In genomic region chr4:152678841-152679240, GRCh38 we compare ENCODE assay signal across 9 cellular contexts. TPM values are rescaled to one million over a fixed set of nuclear protein-coding genes. Genes with fewer than 3 reads are reported as not detected.
DNase-seq lines count a peak whose midpoint lies in the region; ATAC-seq, FAIRE-seq and TF ChIP-seq lines count a peak whose summit lies in the region.
"Had no signal": no experiment of that assay in that cellular context is flagged by ENCODE, and none has a peak within 500 bp of the region (broad histone marks: within the 10 kb centered on the region; RNA-seq: fewer than 3 reads in every experiment).

No MANE protein-coding gene starts in this region.

- no peaks in the 10 kb centered on the region for H3K9me3 ChIP-seq in DOHH2 (ENCODE audit: control insufficient read depth, insufficient read depth, low read length)
- H3K9me3 ChIP-seq in Loucy (ENCODE audit: insufficient read depth, low read depth, low read length): no peaks in the 10 kb centered on the region
- H3K9me3 ChIP-seq in astrocyte (ENCODE audit: insufficient read depth, low read depth, low read length): no peaks in the 10 kb centered on the region
- no peaks in the 10 kb centered on the region for H3K9me3 ChIP-seq in mucosa of descending colon

- H3K27ac Mint-ChIP-seq in astrocyte (ENCODE audit: unreplicated experiment): no peak overlapping the region

- H3K4me3 ChIP-seq in DOHH2 (ENCODE audit: low read length) (peak overlapping the region; percentile 77), Loucy (ENCODE audit: low read length, poor library complexity, severe bottlenecking) (peak overlapping the region; percentile 86), astrocyte (ENCODE audit: insufficient read depth, low read depth, low read length) (peak overlapping the region; percentile 64), mucosa of descending colon (no peak overlapping the region)

- no peaks in the 10 kb centered on the region for H3K36me3 Mint-ChIP-seq in astrocyte (ENCODE audit: low read depth, unreplicated experiment)

- H3K9ac ChIP-seq in Loucy (ENCODE audit: low read depth, low read length, poor library complexity, severe bottlenecking) (peak overlapping the region; percentile 87), astrocyte (ENCODE audit: low read length) (peak overlapping the region; percentile 84)

- H3K36me3 ChIP-seq in DOHH2 (ENCODE audit: control insufficient read depth, low read length) (no peaks in the 10 kb centered on the region), Loucy (ENCODE audit: insufficient read depth, low read length) (no peaks in the 10 kb centered on the region), astrocyte (ENCODE audit: insufficient read depth, low read length) (no peaks in the 10 kb centered on the region), mucosa of descending colon (ENCODE audit: low read depth) (no peaks in the 10 kb centered on the region)

- no peak for FAIRE-seq in astrocyte (lab: Jason Lieb, UNC)
- FAIRE-seq: urothelium cell line had no signal

- H2AFZ ChIP-seq in Loucy (ENCODE audit: low read length) (peak overlapping the region; percentile 95; the same call in 1 of the 2 replicates), astrocyte (ENCODE audit: low read depth, low read length) (no peak overlapping the region)

- intact Hi-C loops in mucosa of descending colon (cut with DNase I, micrococcal nuclease): no loop called here

- H3K4me1 ChIP-seq in DOHH2 (ENCODE audit: control insufficient read depth, low read length) (peaks cover 58% of the 10 kb centered on the region), Loucy (ENCODE audit: insufficient read depth, low read length, poor library complexity, severe bottlenecking) (peaks cover 59% of the 10 kb centered on the region), astrocyte (ENCODE audit: insufficient read depth, low read length) (peaks cover 22% of the 10 kb centered on the region), mucosa of descending colon (ENCODE audit: low read depth) (peaks cover 11% of the 10 kb centered on the region)

- peaks cover 23% of the 10 kb centered on the region for H3K4me1 Mint-ChIP-seq in astrocyte (ENCODE audit: low read depth, unreplicated experiment)

- peak overlapping the region; percentile 79 for H3K4me2 ChIP-seq in DOHH2 (ENCODE audit: low read length)
- H3K4me2 ChIP-seq in Loucy (ENCODE audit: low read depth, low read length, poor library complexity, severe bottlenecking): peak overlapping the region; percentile 99
- H3K4me2 ChIP-seq in astrocyte (ENCODE audit: low read length): peak overlapping the region; percentile 90

- H4K20me1 ChIP-seq in DOHH2 (ENCODE audit: control insufficient read depth, insufficient read depth, low read depth, low read length) (no peaks in the 10 kb centered on the region), Loucy (ENCODE audit: insufficient read depth, low read length, poor library complexity, severe bottlenecking) (no peaks in the 10 kb centered on the region), astrocyte (ENCODE audit: insufficient read depth, low read length) (no peaks in the 10 kb centered on the region)

- H3K79me2 ChIP-seq in DOHH2 (ENCODE audit: control insufficient read depth, low read length) (no peaks in the 10 kb centered on the region), Loucy (ENCODE audit: insufficient read depth, low read length) (peaks cover 10% of the 10 kb centered on the region), astrocyte (ENCODE audit: insufficient read depth, low read length) (peaks cover 3% of the 10 kb centered on the region)

- no peaks in the 10 kb centered on the region for H3K27me3 Mint-ChIP-seq in astrocyte (ENCODE audit: low read depth, unreplicated experiment)

- H3K4me3 Mint-ChIP-seq in astrocyte (ENCODE audit: unreplicated experiment): peak overlapping the region; percentile 86

- H3K27ac ChIP-seq in DOHH2 (ENCODE audit: low read depth, low read length) (no peak overlapping the region), astrocyte (ENCODE audit: low read depth, low read length) (no peak overlapping the region)

- H3F3A ChIP-seq in DOHH2 (ENCODE audit: control insufficient read depth, insufficient read depth) (no peaks in the 10 kb centered on the region), Loucy (ENCODE audit: low read depth) (no peaks in the 10 kb centered on the region)

- H3K9me2 ChIP-seq in DOHH2 (replicated peaks; ENCODE audit: control insufficient read depth, low read length): no peaks in the 10 kb centered on the region
- no peaks in the 10 kb centered on the region for H3K9me2 ChIP-seq in Loucy (replicated peaks; ENCODE audit: low read depth, low read length)

- ATAC-seq in mucosa of descending colon (peak; percentile 10), HG03196 (IDR thresholded peaks at IDR 0.05; ENCODE audit: unreplicated experiment) (no peak), GM21367 (IDR thresholded peaks at IDR 0.05; ENCODE audit: unreplicated experiment) (no peak), GM19467 (IDR thresholded peaks at IDR 0.05; ENCODE audit: unreplicated experiment) (no peak)

- TF ChIP-seq CTCF in DOHH2 (IDR thresholded peaks at IDR 0.05; ENCODE audit: low read depth, low read length, poor library complexity, severe bottlenecking) (no peak), Loucy (conservative IDR thresholded peaks at IDR 0.05; ENCODE audit: low read length) (no peak), astrocyte (IDR thresholded peaks at IDR 0.05; ENCODE audit: insufficient read depth, low read depth, low read length) (no peak), mucosa of descending colon (IDR thresholded peaks at IDR 0.05) (no peak)

- H3K9me3 Mint-ChIP-seq in astrocyte (ENCODE audit: unreplicated experiment): no peaks in the 10 kb centered on the region

- H3K27me3 ChIP-seq in DOHH2 (ENCODE audit: control insufficient read depth, low read length) (peaks cover 16% of the 10 kb centered on the region), Loucy (ENCODE audit: insufficient read depth, low read length, poor library complexity, severe bottlenecking) (no peaks in the 10 kb centered on the region), astrocyte (ENCODE audit: insufficient read depth, low read length) (no peaks in the 10 kb centered on the region)

- DNase-seq in astrocyte (ENCODE audit: low read depth): no peak
- DNase-seq in mucosa of descending colon: no peak
- no peak for DNase-seq in amygdala (lab: John Stamatoyannopoulos, UW)

RNA-seq across cellular contexts. Expression of gene TMEM154, which starts 1.0 kb away (rescaled TPM):
- 11.5 and 13.2 TPM in 2 replicates for total RNA-seq in astrocyte
- 1 to 10 TPM; 1.5 to 6.5 (median 1.8) TPM for total RNA-seq in mucosa of descending colon
